In the genomic region with DNA sequence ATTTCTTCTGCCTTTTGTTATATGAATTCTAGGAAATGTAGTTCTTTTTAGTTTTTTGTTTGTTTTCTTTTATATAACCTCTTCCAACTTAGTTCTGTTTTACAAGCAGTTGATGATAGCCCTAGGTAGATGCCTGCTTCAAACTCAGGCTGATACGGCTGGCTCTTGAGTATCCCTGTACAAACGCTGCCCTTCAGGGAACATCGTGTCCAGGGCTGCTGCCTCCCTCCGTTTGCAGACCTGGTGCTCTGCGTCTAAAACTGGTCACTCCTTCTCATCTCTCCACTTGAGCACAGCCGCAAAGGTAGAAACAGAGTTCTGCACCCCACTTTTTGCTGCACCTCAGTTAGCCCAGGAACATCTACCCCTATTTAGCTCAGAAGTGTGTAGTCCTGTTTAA, we compare ENCODE assay signal across 11 cellular contexts.
A peak's percentile ranks its signal among the peaks of the same experiment; 100 is the strongest.
DNase-seq lines count a peak whose midpoint lies in the region; ATAC-seq and TF ChIP-seq lines count a peak whose summit lies in the region.
"Had no signal": no experiment of that assay in that cellular context is flagged by ENCODE, and none has a peak within 500 bp of the region (broad histone marks: within the 10 kb centered on the region; RNA-seq: fewer than 3 reads in every experiment).

No MANE protein-coding gene starts in this region.

- WGBS in right cardiac atrium, result 41% methylated on average over 6 of the region's 6 CpGs

- no peaks in the 10 kb centered on the region for H3K27me3 ChIP-seq in SJSA1 (replicated peaks)
- no peaks in the 10 kb centered on the region for H3K27me3 ChIP-seq in right cardiac atrium (ENCODE audit: control insufficient read depth, insufficient read depth)
- H3K27me3 ChIP-seq in skeletal muscle tissue (ENCODE audit: control insufficient read depth in 3 of 3, insufficient read depth in 3 of 3, low read length in 3 of 3), result no peaks in the 10 kb centered on the region

- H3K4me3 ChIP-seq in SJSA1 (no peak overlapping the region), right cardiac atrium (ENCODE audit: low read length) (no peak overlapping the region), skeletal muscle tissue (ENCODE audit: low read length in 3 of 3) (no peak overlapping the region)

- no peak for TF ChIP-seq CTCF in progenitor cell of endocrine pancreas (IDR thresholded peaks at IDR 0.05; ENCODE audit: unreplicated experiment)

- peak; percentile 12 for ATAC-seq in GM18909 (IDR thresholded peaks at IDR 0.05; ENCODE audit: poor library complexity, unreplicated experiment)
- ATAC-seq in right cardiac atrium, result peak in 1 of 2 donors; percentile 31
- ATAC-seq in GM21447 (IDR thresholded peaks at IDR 0.05; ENCODE audit: unreplicated experiment), result no peak

- H3K4me3 Mint-ChIP-seq in progenitor cell of endocrine pancreas (ENCODE audit: low read depth), result no peak overlapping the region

- peaks cover 1% of the 10 kb centered on the region for H3K9me3 Mint-ChIP-seq in progenitor cell of endocrine pancreas (ENCODE audit: low read depth)

- no peaks in the 10 kb centered on the region for H3K27me3 Mint-ChIP-seq in progenitor cell of endocrine pancreas

- intact Hi-C loops in right cardiac atrium (cut with DNase I), result no loop called here

- DNase-seq in SJSA1 (ENCODE audit: low read depth in 1 of 2, low spot score in 2 of 2) (no peak), right cardiac atrium (no peak), progenitor cell of endocrine pancreas (ENCODE audit: low spot score, unreplicated experiment) (no peak), LoVo (ENCODE audit: low spot score) (no peak)
- no peak for DNase-seq in activated T-cell treated with anti-CD3 and anti-CD28 coated beads, Interleukin-2, amount 50 U/mL, for 48 hours
- DNase-seq: stimulated activated CD4-positive, alpha-beta T cell treated with anti-CD3 and anti-CD28 coated beads, Interleukin-12 subunit alpha, Interleukin-12 subunit beta, amount 100 ng/mL, for 4 hours had no signal

- H3K9me3 ChIP-seq in SJSA1 (replicated peaks) (no peaks in the 10 kb centered on the region), right cardiac atrium (ENCODE audit: control insufficient read depth, low read length) (no peaks in the 10 kb centered on the region), skeletal muscle tissue (ENCODE audit: control insufficient read depth in 3 of 3, low read length in 3 of 3) (no peaks in the 10 kb centered on the region)

- peaks cover 20% of the 10 kb centered on the region for H3K4me1 ChIP-seq in SJSA1 (replicated peaks)
- peaks cover 3% of the 10 kb centered on the region for H3K4me1 ChIP-seq in right cardiac atrium (ENCODE audit: control insufficient read depth, insufficient read depth, low read length)
- peaks cover 3 to 8% (median 4%) of the 10 kb centered on the region in 3 donors for H3K4me1 ChIP-seq in skeletal muscle tissue (ENCODE audit: control insufficient read depth in 3 of 3, insufficient read depth in 3 of 3, low read length in 3 of 3)

- H3K36me3 Mint-ChIP-seq in progenitor cell of endocrine pancreas (ENCODE audit: insufficient read depth), result peaks cover 21% of the 10 kb centered on the region
- H3K36me3 Mint-ChIP-seq: CD4-positive, CD25-positive, alpha-beta regulatory T cell had no signal

- H3K9ac ChIP-seq in skeletal muscle tissue (ENCODE audit: low read depth in 1 of 3, low read length in 3 of 3), result no peak overlapping the region

- H3K27ac ChIP-seq in SJSA1 (peak overlapping the region; percentile 68), right cardiac atrium (ENCODE audit: low read length) (peak overlapping the region; percentile 61), skeletal muscle tissue (ENCODE audit: low read depth, low read length) (peak overlapping the region; percentile 38)
- H3K27ac ChIP-seq: RWPE1 had no signal

- H3K4me1 Mint-ChIP-seq in progenitor cell of endocrine pancreas (ENCODE audit: low read depth), result peaks cover 17% of the 10 kb centered on the region

- H3K36me3 ChIP-seq in SJSA1 (no peaks in the 10 kb centered on the region), skeletal muscle tissue (ENCODE audit: control insufficient read depth in 3 of 3, insufficient read depth in 3 of 3, low read length in 3 of 3) (no peaks in the 10 kb centered on the region)

- H3K27ac Mint-ChIP-seq in progenitor cell of endocrine pancreas, result no peak overlapping the region
